Comparison of ENCODE assay signal across 10 cellular contexts in genomic region chr20:44586289-44586911, GRCh38. TPM values are rescaled to one million over a fixed set of nuclear protein-coding genes. Genes with fewer than 3 reads are reported as not detected.
DNase-seq lines count a peak whose midpoint lies in the region; ATAC-seq lines count a peak whose summit lies in the region.
"Had no signal": no experiment of that assay in that cellular context is flagged by ENCODE, and none has a peak within 500 bp of the region (broad histone marks: within the 10 kb centered on the region; RNA-seq: fewer than 3 reads in every experiment).

No MANE protein-coding gene starts in this region.

- H3K27ac Mint-ChIP-seq in activated T-helper 17 cell treated with anti-CD3 and anti-CD28 coated beads, Interleukin-2, amount 50 U/mL, for 72 hours = no peak overlapping the region
- H3K27ac Mint-ChIP-seq: T-cell had no signal

- peak overlapping the region; percentile 41 for H3K4me3 ChIP-seq in BLaER1
- H3K4me3 ChIP-seq: pancreas had no signal

- peak overlapping the region; percentile 59 for H3K9ac ChIP-seq in BLaER1

- H4K20me1 ChIP-seq in BLaER1 = no peaks in the 10 kb centered on the region

- H3K27ac ChIP-seq in BLaER1 = peak overlapping the region; percentile 81
- H3K27ac ChIP-seq: pancreas had no signal

- DNase-seq in inferior parietal cortex (ENCODE audit: extremely low spot score) (no peak), activated T-cell treated with anti-CD3 and anti-CD28 coated beads for 4 hours (no peak), NCI-H226 (no peak), cortex of kidney (lab: John Stamatoyannopoulos, UW) (no peak)
- DNase-seq: pancreas had no signal

- peak overlapping the region; percentile 94 for H3K4me2 ChIP-seq in BLaER1

- no peaks in the 10 kb centered on the region for H3K27me3 ChIP-seq in BLaER1
- H3K27me3 ChIP-seq: pancreas had no signal

- ATAC-seq in GM19035 (IDR thresholded peaks at IDR 0.05; ENCODE audit: unreplicated experiment) (peak; percentile 66), HG03095 (IDR thresholded peaks at IDR 0.05; ENCODE audit: unreplicated experiment) (peak; percentile 50)
- ATAC-seq in activated T-helper 17 cell treated with anti-CD3 and anti-CD28 coated beads, Interleukin-2, amount 50 U/mL, for 72 hours (replicated peaks) = peak; percentile 52

- H3K36me3 ChIP-seq in BLaER1 = 0 out of 2 replicates have a peak, but pooled peaks cover 4% of the 10 kb centered on the region
- H3K36me3 ChIP-seq: pancreas had no signal

- H3K36me3 Mint-ChIP-seq in activated T-helper 17 cell treated with anti-CD3 and anti-CD28 coated beads, Interleukin-2, amount 50 U/mL, for 72 hours (ENCODE audit: low read depth) = no peaks in the 10 kb centered on the region

- no peaks in the 10 kb centered on the region for H3K9me3 ChIP-seq in BLaER1
- H3K9me3 ChIP-seq: pancreas had no signal

- H3K4me3 Mint-ChIP-seq in activated T-helper 17 cell treated with anti-CD3 and anti-CD28 coated beads, Interleukin-2, amount 50 U/mL, for 72 hours = no peak overlapping the region
- H3K4me3 Mint-ChIP-seq: T-cell had no signal

- H3K4me1 ChIP-seq in BLaER1 = peaks cover 85% of the 10 kb centered on the region
- H3K4me1 ChIP-seq: pancreas had no signal

- peaks cover 7% of the 10 kb centered on the region for H3K4me1 Mint-ChIP-seq in activated T-helper 17 cell treated with anti-CD3 and anti-CD28 coated beads, Interleukin-2, amount 50 U/mL, for 72 hours

- H3K27me3 Mint-ChIP-seq in activated T-helper 17 cell treated with anti-CD3 and anti-CD28 coated beads, Interleukin-2, amount 50 U/mL, for 72 hours = peaks cover 5% of the 10 kb centered on the region
- H3K27me3 Mint-ChIP-seq: T-cell had no signal

- H3K9me3 Mint-ChIP-seq in activated T-helper 17 cell treated with anti-CD3 and anti-CD28 coated beads, Interleukin-2, amount 50 U/mL, for 72 hours = no peaks in the 10 kb centered on the region
- H3K9me3 Mint-ChIP-seq: T-cell had no signal

RNA-seq across cellular contexts. Expression of gene PKIG, which starts 4.0 kb away (rescaled TPM):
- total RNA-seq in activated T-helper 17 cell treated with anti-CD3 and anti-CD28 coated beads, Interleukin-2, amount 50 U/mL, for 72 hours = 10 to 100 TPM in 1 of 2 donors, 1 to 10 TPM in 1; 4.4 to 11.9 TPM
